In the genomic region with DNA sequence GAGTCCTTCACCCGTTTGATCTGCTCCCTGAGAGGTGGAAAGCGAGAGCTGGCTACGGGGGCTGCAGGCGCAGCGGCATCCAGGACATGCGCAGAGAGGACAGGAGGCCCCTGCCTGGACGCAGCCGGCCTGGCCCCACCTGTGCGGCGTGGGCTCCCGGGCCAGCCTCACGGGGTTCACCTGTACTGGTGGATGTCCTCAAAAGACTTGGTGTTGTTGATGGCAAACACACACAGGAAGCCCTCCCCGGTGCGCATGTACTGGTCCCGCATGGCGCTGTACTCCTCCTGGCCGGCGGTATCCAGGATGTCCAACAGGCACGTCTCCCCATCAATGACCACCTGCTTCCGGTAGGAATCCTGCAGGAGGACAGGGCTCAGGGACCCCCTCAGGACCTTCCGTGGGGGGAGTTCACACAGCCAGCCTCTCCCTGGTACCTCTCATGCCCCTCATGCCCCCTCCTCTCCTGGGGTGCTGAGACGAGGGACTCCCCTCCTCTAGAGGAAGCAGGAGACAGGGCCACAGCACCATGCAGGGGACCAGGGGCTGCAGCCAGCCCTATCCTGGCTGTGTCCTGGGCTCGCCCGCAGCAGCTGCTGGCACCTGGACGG, we compare ENCODE assay signal across 9 cellular contexts. TPM values are rescaled to one million over a fixed set of nuclear protein-coding genes. Genes with fewer than 3 reads are reported as not detected.
A peak's percentile ranks its signal among the peaks of the same experiment; 100 is the strongest.
DNase-seq lines count a peak whose midpoint lies in the region; ATAC-seq, FAIRE-seq and TF ChIP-seq lines count a peak whose summit lies in the region.
"Had no signal": no experiment of that assay in that cellular context is flagged by ENCODE, and none has a peak within 500 bp of the region (broad histone marks: within the 10 kb centered on the region; RNA-seq: fewer than 3 reads in every experiment).

No MANE protein-coding gene starts in this region.

- H3K79me2 ChIP-seq in mammary epithelial cell (ENCODE audit: insufficient read depth, low read length) (peaks cover 37% of the 10 kb centered on the region), neural cell (replicated peaks; ENCODE audit: insufficient read depth, low read length) (peaks cover 8% of the 10 kb centered on the region)

- peaks cover 38% of the 10 kb centered on the region for H3K4me1 ChIP-seq in mammary epithelial cell (ENCODE audit: insufficient read depth, low read length)

- BruUV-seq in mammary epithelial cell (replicated peaks; lab: Mats Ljungman, UMichigan), result TSS peak; percentile 58

- no peak for ATAC-seq in activated CD4-positive, CD25-positive, alpha-beta regulatory T cell treated with anti-CD3 and anti-CD28 coated beads, Interleukin-2, amount 50 U/mL, for 24 hours
- ATAC-seq in HG02759 (IDR thresholded peaks at IDR 0.05; ENCODE audit: unreplicated experiment) (no peak), HG03354 (IDR thresholded peaks at IDR 0.05; ENCODE audit: poor library complexity, severe bottlenecking, unreplicated experiment) (no peak)

- FAIRE-seq in HTR-8/SVneo (lab: Jason Lieb, UNC), result peak; percentile 20

- peak overlapping the region; percentile 92 for H3K4me2 ChIP-seq in mammary epithelial cell (ENCODE audit: insufficient read depth, low read depth, low read length)
- peak overlapping the region; percentile 80 for H3K4me2 ChIP-seq in neural cell (ENCODE audit: low read length)

- H3K27ac ChIP-seq in C4-2B (peak overlapping the region; percentile 95), mammary epithelial cell (ENCODE audit: insufficient read depth, low read depth, low read length) (no peak overlapping the region), neural cell (ENCODE audit: low read length) (no peak overlapping the region)

- DNase-seq in HTR-8/SVneo (ENCODE audit: insufficient read length, low spot score) (no peak), mammary epithelial cell (no peak), NCI-H1092 treated with DMSO at 0.1 percent for 48 hours (lab: John Stamatoyannopoulos, UW) (no peak)

- H3K4me3 ChIP-seq in mammary epithelial cell (replicated peaks in 1 of 3; ENCODE audit: insufficient read depth in 1 of 3, low read depth in 2 of 3, low read length in 3 of 3) (peak overlapping the region; percentile 87 to 89 (median 88)), neural cell (ENCODE audit: low read length) (peak overlapping the region; percentile 92)

- intact Hi-C loops in mammary epithelial cell (cut with micrococcal nuclease), result loop anchor here (1.0 to 2.0 kb wide), 2 partner anchors 83 to 195 kb away; partner anchors contain the start of gene PTDSS2

- peaks cover 5% of the 10 kb centered on the region for H4K20me1 ChIP-seq in mammary epithelial cell (ENCODE audit: insufficient read depth, low read length)
- H4K20me1 ChIP-seq in neural cell (ENCODE audit: insufficient read depth), result no peaks in the 10 kb centered on the region

- H3K9me3 ChIP-seq in mammary epithelial cell (replicated peaks; ENCODE audit: insufficient read depth, low read length) (no peaks in the 10 kb centered on the region), neural cell (ENCODE audit: low read length) (no peaks in the 10 kb centered on the region)
- H3K9me3 ChIP-seq: esophagus muscularis mucosa had no signal

- dilution Hi-C loops in mammary epithelial cell (cut with HindIII; ENCODE audit: low sequenced_read_pairs), result no loop called here

- TF ChIP-seq EP300 in neural cell (conservative IDR thresholded peaks at IDR 0.05; ENCODE audit: poor library complexity, severe bottlenecking), result no peak

- in situ Hi-C loops in mammary epithelial cell (cut with MboI; ENCODE audit: low sequenced_read_pairs in 2 of 2), result no loop called here

- H3K27me3 ChIP-seq in mammary epithelial cell (ENCODE audit: insufficient read depth, low read length) (no peaks in the 10 kb centered on the region), neural cell (ENCODE audit: insufficient read depth, low read depth, low read length) (no peaks in the 10 kb centered on the region)

- no peaks in the 10 kb centered on the region for H3K9me2 ChIP-seq in neural cell (ENCODE audit: insufficient read depth, low read length)

- peaks cover 17% of the 10 kb centered on the region for H3K36me3 ChIP-seq in mammary epithelial cell (ENCODE audit: insufficient read depth, low read length)
- no peaks in the 10 kb centered on the region for H3K36me3 ChIP-seq in neural cell (ENCODE audit: insufficient read depth, low read length)

- no peak overlapping the region for H2AFZ ChIP-seq in mammary epithelial cell (ENCODE audit: low read depth, low read length)
- H2AFZ ChIP-seq in neural cell (ENCODE audit: low read depth, low read length), result no peak overlapping the region

- TF ChIP-seq CTCF in C4-2B (conservative IDR thresholded peaks at IDR 0.05) (no peak), mammary epithelial cell (conservative IDR thresholded peaks at IDR 0.05 in 1 of 2, IDR thresholded peaks at IDR 0.05 in 1 of 2; ENCODE audit: extremely low read depth in 1 of 2, insufficient read depth in 1 of 2, low read depth in 1 of 2, low read length in 2 of 2) (no peak), neural cell (IDR thresholded peaks at IDR 0.05; ENCODE audit: poor library complexity, severe bottlenecking) (no peak)

- 68% methylated on average over 20 of the region's 25 CpGs for WGBS in mammary epithelial cell (ENCODE audit: low coverage, missing lambda C conversion rate)

- H3K9ac ChIP-seq in mammary epithelial cell (ENCODE audit: insufficient read depth, low read length) (no peak overlapping the region), neural cell (ENCODE audit: low read length) (peak overlapping the region; percentile 82)

- no peaks in the 10 kb centered on the region for H3F3A ChIP-seq in neural cell (ENCODE audit: insufficient read depth, low read length, poor library complexity, severe bottlenecking)

- TF ChIP-seq RAD21 in neural cell (conservative IDR thresholded peaks at IDR 0.05), result no peak

- CTCF ChIA-PET in mammary epithelial cell (lab: Charles Lee; ENCODE audit: low non-redundant PET), result no interaction called here

TF ChIP-seq in neural cell, 6 proteins besides CTCF, POLR2A, EP300 and RAD21:
- TF ChIP-seq EZH2 (IDR thresholded peaks at IDR 0.05; ENCODE audit: borderline replicate concordance, insufficient read depth, low read length, poor library complexity, severe bottlenecking) (no peak), POLR2AphosphoS5 (IDR thresholded peaks at IDR 0.05) (no peak), SMC3 (conservative IDR thresholded peaks at IDR 0.05; ENCODE audit: poor library complexity) (no peak), MXI1 (conservative IDR thresholded peaks at IDR 0.05; ENCODE audit: poor library complexity, severe bottlenecking) (no peak), TAF1 (IDR thresholded peaks at IDR 0.05; ENCODE audit: low read depth) (no peak)
- TF ChIP-seq, protein P1, sequence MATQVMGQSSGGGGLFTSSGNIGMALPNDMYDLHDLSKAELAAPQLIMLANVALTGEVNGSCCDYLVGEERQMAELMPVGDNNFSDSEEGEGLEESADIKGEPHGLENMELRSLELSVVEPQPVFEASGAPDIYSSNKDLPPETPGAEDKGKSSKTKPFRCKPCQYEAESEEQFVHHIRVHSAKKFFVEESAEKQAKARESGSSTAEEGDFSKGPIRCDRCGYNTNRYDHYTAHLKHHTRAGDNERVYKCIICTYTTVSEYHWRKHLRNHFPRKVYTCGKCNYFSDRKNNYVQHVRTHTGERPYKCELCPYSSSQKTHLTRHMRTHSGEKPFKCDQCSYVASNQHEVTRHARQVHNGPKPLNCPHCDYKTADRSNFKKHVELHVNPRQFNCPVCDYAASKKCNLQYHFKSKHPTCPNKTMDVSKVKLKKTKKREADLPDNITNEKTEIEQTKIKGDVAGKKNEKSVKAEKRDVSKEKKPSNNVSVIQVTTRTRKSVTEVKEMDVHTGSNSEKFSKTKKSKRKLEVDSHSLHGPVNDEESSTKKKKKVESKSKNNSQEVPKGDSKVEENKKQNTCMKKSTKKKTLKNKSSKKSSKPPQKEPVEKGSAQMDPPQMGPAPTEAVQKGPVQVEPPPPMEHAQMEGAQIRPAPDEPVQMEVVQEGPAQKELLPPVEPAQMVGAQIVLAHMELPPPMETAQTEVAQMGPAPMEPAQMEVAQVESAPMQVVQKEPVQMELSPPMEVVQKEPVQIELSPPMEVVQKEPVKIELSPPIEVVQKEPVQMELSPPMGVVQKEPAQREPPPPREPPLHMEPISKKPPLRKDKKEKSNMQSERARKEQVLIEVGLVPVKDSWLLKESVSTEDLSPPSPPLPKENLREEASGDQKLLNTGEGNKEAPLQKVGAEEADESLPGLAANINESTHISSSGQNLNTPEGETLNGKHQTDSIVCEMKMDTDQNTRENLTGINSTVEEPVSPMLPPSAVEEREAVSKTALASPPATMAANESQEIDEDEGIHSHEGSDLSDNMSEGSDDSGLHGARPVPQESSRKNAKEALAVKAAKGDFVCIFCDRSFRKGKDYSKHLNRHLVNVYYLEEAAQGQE (IDR thresholded peaks at IDR 0.05; ENCODE audit: borderline replicate concordance), result no peak

RNA-seq across cellular contexts. Expression of gene HRAS, which starts 1.7 kb away (rescaled TPM):
- 100 to 1,000 TPM in 1 of 2 donors, 10 to 100 TPM in 1; 36.5 to 194 TPM for total RNA-seq in mammary epithelial cell
- polyA plus RNA-seq in mammary epithelial cell, result 230 TPM
- 165 TPM for polyA minus RNA-seq in mammary epithelial cell
- polyA plus RNA-seq in neural cell, result 119 and 120 TPM in 2 replicates
- 50.2 and 55.7 TPM in 2 replicates for polyA minus RNA-seq in neural cell

RNA-seq across cellular contexts. Expression of gene LRRC56, which starts 3.6 kb away (rescaled TPM):
- 1 to 10 TPM in 1 of 2 donors, under 1 TPM in 1; 0.50 to 1.2 TPM for total RNA-seq in mammary epithelial cell
- 0.35 TPM for polyA plus RNA-seq in mammary epithelial cell
- polyA minus RNA-seq in mammary epithelial cell, result not detected
- 0.76 and 1.3 TPM in 2 replicates for polyA plus RNA-seq in neural cell
- 1.2 and 1.5 TPM in 2 replicates for polyA minus RNA-seq in neural cell

RNA-seq across cellular contexts. Expression of gene RNH1, which starts 26.6 kb away (rescaled TPM):
- 100 to 1,000 TPM; 187 to 206 TPM for total RNA-seq in mammary epithelial cell
- 122 TPM for polyA plus RNA-seq in mammary epithelial cell
- polyA minus RNA-seq in mammary epithelial cell, result 104 TPM
- 71.8 and 82.4 TPM in 2 replicates for polyA plus RNA-seq in neural cell
- 49.7 and 58.4 TPM in 2 replicates for polyA minus RNA-seq in neural cell

RNA-seq across cellular contexts. Expression of gene LMNTD2, which starts 26.8 kb away (rescaled TPM):
- 1 to 10 TPM; 2.3 to 7.6 TPM for total RNA-seq in mammary epithelial cell
- 1.8 TPM for polyA plus RNA-seq in mammary epithelial cell
- polyA minus RNA-seq in mammary epithelial cell, result not detected
- polyA plus RNA-seq in neural cell, result 0.61 and 3.0 TPM in 2 replicates
- not detected in 2 replicates for polyA minus RNA-seq in neural cell

RNA-seq across cellular contexts. Expression of gene RASSF7, which starts 27.1 kb away (rescaled TPM):
- total RNA-seq in mammary epithelial cell, result 10 to 100 TPM; 33.3 to 36.1 TPM
- polyA plus RNA-seq in mammary epithelial cell, result 35.2 TPM
- polyA minus RNA-seq in mammary epithelial cell, result 4.6 TPM
- 37.1 and 51.5 TPM in 2 replicates for polyA plus RNA-seq in neural cell
- 9.3 and 14.6 TPM in 2 replicates for polyA minus RNA-seq in neural cell
